ENCODE assay signal across 2 cellular contexts in genomic region chr13:110546389-110546788, GRCh38.
TF ChIP-seq lines count a peak whose summit lies in the region.

No MANE protein-coding gene starts in this region.

TF ChIP-seq in liver, 16 proteins besides CTCF, POLR2A, EP300 and RAD21 (continued from another document):
- TF ChIP-seq ZBTB33 (IDR thresholded peaks at IDR 0.05) (no peak), JUND (IDR thresholded peaks at IDR 0.05) (no peak)

TF ChIP-seq in HepG2, 621 proteins besides CTCF, POLR2A, EP300 and RAD21 (continued from another document):
- TF ChIP-seq AHDC1 (CRISPR knock-in tag; IDR thresholded peaks at IDR 0.05; ENCODE audit: borderline replicate concordance) (no peak), U2AF2 (IDR thresholded peaks at IDR 0.05; ENCODE audit: low read depth, low read length) (no peak), NR2F6 (IDR thresholded peaks at IDR 0.05) (no peak), NR2F6 (CRISPR knock-in tag; IDR thresholded peaks at IDR 0.05) (no peak), PREB (CRISPR knock-in tag; IDR thresholded peaks at IDR 0.05) (no peak), ZNF646 (CRISPR knock-in tag; IDR thresholded peaks at IDR 0.05) (no peak), ZNF318 (CRISPR knock-in tag; IDR thresholded peaks at IDR 0.05) (no peak), PCBP1 (IDR thresholded peaks at IDR 0.05; ENCODE audit: borderline replicate concordance, low read depth, low read length) (no peak), ZHX2 (IDR thresholded peaks at IDR 0.05; ENCODE audit: low read depth) (no peak), ZHX2 (CRISPR knock-in tag; IDR thresholded peaks at IDR 0.05; ENCODE audit: borderline replicate concordance) (no peak)
TF ChIP-seq in HepG2: peak in this region for 0.
